2 cellular contexts compared by ENCODE assay signal in the genomic region with DNA sequence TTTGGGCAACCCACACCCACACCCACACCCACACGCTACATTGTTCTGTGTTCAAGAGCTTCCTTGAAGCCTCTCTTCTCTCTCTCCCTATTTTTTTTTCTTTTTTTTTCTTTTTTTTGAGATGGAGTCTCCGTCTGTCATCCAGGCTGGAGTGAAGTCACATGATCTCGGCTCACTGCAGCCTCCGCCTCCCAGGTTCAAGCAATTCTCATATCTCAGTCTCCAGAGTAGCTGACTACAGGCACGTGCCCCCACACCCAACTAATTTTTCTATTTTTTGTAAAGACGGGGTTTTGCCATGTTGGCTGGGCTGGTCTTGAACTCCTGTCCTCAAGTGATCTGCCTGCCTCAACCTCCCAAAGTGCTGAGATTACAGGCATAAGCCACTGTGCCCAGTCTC.
TF ChIP-seq lines count a peak whose summit lies in the region.

No MANE protein-coding gene starts in this region.

TF ChIP-seq in GM23338, 12 proteins besides CTCF, POLR2A, EP300 and RAD21 (continued from another document and continues in another):
- TF ChIP-seq, protein P1, sequence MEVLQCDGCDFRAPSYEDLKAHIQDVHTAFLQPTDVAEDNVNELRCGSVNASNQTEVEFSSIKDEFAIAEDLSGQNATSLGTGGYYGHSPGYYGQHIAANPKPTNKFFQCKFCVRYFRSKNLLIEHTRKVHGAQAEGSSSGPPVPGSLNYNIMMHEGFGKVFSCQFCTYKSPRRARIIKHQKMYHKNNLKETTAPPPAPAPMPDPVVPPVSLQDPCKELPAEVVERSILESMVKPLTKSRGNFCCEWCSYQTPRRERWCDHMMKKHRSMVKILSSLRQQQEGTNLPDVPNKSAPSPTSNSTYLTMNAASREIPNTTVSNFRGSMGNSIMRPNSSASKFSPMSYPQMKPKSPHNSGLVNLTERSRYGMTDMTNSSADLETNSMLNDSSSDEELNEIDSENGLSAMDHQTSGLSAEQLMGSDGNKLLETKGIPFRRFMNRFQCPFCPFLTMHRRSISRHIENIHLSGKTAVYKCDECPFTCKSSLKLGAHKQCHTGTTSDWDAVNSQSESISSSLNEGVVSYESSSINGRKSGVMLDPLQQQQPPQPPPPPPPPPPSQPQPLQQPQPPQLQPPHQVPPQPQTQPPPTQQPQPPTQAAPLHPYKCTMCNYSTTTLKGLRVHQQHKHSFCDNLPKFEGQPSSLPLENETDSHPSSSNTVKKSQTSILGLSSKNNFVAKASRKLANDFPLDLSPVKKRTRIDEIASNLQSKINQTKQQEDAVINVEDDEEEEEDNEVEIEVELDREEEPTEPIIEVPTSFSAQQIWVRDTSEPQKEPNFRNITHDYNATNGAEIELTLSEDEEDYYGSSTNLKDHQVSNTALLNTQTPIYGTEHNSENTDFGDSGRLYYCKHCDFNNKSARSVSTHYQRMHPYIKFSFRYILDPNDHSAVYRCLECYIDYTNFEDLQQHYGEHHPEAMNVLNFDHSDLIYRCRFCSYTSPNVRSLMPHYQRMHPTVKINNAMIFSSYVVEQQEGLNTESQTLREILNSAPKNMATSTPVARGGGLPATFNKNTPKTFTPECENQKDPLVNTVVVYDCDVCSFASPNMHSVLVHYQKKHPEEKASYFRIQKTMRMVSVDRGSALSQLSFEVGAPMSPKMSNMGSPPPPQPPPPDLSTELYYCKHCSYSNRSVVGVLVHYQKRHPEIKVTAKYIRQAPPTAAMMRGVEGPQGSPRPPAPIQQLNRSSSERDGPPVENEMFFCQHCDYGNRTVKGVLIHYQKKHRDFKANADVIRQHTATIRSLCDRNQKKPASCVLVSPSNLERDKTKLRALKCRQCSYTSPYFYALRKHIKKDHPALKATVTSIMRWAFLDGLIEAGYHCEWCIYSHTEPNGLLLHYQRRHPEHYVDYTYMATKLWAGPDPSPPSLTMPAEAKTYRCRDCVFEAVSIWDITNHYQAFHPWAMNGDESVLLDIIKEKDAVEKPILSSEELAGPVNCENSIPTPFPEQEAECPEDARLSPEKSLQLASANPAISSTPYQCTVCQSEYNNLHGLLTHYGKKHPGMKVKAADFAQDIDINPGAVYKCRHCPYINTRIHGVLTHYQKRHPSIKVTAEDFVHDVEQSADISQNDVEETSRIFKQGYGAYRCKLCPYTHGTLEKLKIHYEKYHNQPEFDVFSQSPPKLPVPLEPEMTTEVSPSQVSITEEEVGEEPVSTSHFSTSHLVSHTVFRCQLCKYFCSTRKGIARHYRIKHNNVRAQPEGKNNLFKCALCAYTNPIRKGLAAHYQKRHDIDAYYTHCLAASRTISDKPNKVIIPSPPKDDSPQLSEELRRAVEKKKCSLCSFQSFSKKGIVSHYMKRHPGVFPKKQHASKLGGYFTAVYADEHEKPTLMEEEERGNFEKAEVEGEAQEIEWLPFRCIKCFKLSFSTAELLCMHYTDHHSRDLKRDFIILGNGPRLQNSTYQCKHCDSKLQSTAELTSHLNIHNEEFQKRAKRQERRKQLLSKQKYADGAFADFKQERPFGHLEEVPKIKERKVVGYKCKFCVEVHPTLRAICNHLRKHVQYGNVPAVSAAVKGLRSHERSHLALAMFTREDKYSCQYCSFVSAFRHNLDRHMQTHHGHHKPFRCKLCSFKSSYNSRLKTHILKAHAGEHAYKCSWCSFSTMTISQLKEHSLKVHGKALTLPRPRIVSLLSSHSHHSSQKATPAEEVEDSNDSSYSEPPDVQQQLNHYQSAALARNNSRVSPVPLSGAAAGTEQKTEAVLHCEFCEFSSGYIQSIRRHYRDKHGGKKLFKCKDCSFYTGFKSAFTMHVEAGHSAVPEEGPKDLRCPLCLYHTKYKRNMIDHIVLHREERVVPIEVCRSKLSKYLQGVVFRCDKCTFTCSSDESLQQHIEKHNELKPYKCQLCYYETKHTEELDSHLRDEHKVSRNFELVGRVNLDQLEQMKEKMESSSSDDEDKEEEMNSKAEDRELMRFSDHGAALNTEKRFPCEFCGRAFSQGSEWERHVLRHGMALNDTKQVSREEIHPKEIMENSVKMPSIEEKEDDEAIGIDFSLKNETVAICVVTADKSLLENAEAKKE (CRISPR knock-in tag; IDR thresholded peaks at IDR 0.05), result no peak
- TF ChIP-seq JUNB (IDR thresholded peaks at IDR 0.05; ENCODE audit: unreplicated experiment), result no peak
- TF ChIP-seq CREB1 (CRISPR knock-in tag; IDR thresholded peaks at IDR 0.05; ENCODE audit: low read depth), result no peak
- TF ChIP-seq ZNF114 (CRISPR knock-in tag; IDR thresholded peaks at IDR 0.05), result no peak
- TF ChIP-seq, protein P2, sequence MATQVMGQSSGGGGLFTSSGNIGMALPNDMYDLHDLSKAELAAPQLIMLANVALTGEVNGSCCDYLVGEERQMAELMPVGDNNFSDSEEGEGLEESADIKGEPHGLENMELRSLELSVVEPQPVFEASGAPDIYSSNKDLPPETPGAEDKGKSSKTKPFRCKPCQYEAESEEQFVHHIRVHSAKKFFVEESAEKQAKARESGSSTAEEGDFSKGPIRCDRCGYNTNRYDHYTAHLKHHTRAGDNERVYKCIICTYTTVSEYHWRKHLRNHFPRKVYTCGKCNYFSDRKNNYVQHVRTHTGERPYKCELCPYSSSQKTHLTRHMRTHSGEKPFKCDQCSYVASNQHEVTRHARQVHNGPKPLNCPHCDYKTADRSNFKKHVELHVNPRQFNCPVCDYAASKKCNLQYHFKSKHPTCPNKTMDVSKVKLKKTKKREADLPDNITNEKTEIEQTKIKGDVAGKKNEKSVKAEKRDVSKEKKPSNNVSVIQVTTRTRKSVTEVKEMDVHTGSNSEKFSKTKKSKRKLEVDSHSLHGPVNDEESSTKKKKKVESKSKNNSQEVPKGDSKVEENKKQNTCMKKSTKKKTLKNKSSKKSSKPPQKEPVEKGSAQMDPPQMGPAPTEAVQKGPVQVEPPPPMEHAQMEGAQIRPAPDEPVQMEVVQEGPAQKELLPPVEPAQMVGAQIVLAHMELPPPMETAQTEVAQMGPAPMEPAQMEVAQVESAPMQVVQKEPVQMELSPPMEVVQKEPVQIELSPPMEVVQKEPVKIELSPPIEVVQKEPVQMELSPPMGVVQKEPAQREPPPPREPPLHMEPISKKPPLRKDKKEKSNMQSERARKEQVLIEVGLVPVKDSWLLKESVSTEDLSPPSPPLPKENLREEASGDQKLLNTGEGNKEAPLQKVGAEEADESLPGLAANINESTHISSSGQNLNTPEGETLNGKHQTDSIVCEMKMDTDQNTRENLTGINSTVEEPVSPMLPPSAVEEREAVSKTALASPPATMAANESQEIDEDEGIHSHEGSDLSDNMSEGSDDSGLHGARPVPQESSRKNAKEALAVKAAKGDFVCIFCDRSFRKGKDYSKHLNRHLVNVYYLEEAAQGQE (IDR thresholded peaks at IDR 0.05; ENCODE audit: unreplicated experiment), result no peak
- TF ChIP-seq NANOG (IDR thresholded peaks at IDR 0.05; ENCODE audit: borderline replicate concordance), result no peak
- TF ChIP-seq STAT1 (IDR thresholded peaks at IDR 0.05; ENCODE audit: unreplicated experiment), result no peak
- TF ChIP-seq EZH2 (IDR thresholded peaks at IDR 0.05; ENCODE audit: low read depth, unreplicated experiment), result no peak
- no peak for TF ChIP-seq POLR2AphosphoS5 (IDR thresholded peaks at IDR 0.05; ENCODE audit: low read depth)
- TF ChIP-seq ZNF331 (CRISPR knock-in tag; IDR thresholded peaks at IDR 0.05; ENCODE audit: low read depth), result no peak

TF ChIP-seq in K562, 482 proteins besides CTCF, POLR2A, EP300 and RAD21 (continued from another document and continues in another):
- TF ChIP-seq, protein P3, sequence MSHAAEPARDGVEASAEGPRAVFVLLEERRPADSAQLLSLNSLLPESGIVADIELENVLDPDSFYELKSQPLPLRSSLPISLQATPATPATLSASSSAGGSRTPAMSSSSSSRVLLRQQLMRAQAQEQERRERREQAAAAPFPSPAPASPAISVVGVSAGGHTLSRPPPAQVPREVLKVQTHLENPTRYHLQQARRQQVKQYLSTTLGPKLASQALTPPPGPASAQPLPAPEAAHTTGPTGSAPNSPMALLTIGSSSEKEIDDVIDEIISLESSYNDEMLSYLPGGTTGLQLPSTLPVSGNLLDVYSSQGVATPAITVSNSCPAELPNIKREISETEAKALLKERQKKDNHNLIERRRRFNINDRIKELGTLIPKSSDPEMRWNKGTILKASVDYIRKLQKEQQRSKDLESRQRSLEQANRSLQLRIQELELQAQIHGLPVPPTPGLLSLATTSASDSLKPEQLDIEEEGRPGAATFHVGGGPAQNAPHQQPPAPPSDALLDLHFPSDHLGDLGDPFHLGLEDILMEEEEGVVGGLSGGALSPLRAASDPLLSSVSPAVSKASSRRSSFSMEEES (CRISPR knock-in tag; IDR thresholded peaks at IDR 0.05), result peak; percentile 90
- TF ChIP-seq, protein P4, sequence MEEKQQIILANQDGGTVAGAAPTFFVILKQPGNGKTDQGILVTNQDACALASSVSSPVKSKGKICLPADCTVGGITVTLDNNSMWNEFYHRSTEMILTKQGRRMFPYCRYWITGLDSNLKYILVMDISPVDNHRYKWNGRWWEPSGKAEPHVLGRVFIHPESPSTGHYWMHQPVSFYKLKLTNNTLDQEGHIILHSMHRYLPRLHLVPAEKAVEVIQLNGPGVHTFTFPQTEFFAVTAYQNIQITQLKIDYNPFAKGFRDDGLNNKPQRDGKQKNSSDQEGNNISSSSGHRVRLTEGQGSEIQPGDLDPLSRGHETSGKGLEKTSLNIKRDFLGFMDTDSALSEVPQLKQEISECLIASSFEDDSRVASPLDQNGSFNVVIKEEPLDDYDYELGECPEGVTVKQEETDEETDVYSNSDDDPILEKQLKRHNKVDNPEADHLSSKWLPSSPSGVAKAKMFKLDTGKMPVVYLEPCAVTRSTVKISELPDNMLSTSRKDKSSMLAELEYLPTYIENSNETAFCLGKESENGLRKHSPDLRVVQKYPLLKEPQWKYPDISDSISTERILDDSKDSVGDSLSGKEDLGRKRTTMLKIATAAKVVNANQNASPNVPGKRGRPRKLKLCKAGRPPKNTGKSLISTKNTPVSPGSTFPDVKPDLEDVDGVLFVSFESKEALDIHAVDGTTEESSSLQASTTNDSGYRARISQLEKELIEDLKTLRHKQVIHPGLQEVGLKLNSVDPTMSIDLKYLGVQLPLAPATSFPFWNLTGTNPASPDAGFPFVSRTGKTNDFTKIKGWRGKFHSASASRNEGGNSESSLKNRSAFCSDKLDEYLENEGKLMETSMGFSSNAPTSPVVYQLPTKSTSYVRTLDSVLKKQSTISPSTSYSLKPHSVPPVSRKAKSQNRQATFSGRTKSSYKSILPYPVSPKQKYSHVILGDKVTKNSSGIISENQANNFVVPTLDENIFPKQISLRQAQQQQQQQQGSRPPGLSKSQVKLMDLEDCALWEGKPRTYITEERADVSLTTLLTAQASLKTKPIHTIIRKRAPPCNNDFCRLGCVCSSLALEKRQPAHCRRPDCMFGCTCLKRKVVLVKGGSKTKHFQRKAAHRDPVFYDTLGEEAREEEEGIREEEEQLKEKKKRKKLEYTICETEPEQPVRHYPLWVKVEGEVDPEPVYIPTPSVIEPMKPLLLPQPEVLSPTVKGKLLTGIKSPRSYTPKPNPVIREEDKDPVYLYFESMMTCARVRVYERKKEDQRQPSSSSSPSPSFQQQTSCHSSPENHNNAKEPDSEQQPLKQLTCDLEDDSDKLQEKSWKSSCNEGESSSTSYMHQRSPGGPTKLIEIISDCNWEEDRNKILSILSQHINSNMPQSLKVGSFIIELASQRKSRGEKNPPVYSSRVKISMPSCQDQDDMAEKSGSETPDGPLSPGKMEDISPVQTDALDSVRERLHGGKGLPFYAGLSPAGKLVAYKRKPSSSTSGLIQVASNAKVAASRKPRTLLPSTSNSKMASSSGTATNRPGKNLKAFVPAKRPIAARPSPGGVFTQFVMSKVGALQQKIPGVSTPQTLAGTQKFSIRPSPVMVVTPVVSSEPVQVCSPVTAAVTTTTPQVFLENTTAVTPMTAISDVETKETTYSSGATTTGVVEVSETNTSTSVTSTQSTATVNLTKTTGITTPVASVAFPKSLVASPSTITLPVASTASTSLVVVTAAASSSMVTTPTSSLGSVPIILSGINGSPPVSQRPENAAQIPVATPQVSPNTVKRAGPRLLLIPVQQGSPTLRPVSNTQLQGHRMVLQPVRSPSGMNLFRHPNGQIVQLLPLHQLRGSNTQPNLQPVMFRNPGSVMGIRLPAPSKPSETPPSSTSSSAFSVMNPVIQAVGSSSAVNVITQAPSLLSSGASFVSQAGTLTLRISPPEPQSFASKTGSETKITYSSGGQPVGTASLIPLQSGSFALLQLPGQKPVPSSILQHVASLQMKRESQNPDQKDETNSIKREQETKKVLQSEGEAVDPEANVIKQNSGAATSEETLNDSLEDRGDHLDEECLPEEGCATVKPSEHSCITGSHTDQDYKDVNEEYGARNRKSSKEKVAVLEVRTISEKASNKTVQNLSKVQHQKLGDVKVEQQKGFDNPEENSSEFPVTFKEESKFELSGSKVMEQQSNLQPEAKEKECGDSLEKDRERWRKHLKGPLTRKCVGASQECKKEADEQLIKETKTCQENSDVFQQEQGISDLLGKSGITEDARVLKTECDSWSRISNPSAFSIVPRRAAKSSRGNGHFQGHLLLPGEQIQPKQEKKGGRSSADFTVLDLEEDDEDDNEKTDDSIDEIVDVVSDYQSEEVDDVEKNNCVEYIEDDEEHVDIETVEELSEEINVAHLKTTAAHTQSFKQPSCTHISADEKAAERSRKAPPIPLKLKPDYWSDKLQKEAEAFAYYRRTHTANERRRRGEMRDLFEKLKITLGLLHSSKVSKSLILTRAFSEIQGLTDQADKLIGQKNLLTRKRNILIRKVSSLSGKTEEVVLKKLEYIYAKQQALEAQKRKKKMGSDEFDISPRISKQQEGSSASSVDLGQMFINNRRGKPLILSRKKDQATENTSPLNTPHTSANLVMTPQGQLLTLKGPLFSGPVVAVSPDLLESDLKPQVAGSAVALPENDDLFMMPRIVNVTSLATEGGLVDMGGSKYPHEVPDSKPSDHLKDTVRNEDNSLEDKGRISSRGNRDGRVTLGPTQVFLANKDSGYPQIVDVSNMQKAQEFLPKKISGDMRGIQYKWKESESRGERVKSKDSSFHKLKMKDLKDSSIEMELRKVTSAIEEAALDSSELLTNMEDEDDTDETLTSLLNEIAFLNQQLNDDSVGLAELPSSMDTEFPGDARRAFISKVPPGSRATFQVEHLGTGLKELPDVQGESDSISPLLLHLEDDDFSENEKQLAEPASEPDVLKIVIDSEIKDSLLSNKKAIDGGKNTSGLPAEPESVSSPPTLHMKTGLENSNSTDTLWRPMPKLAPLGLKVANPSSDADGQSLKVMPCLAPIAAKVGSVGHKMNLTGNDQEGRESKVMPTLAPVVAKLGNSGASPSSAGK (IDR thresholded peaks at IDR 0.05), result peak; percentile 57; the same call in 1 of the 2 replicates
- TF ChIP-seq TOE1 (IDR thresholded peaks at IDR 0.05; ENCODE audit: borderline replicate concordance) (peak; percentile 77; the same call in 1 of the 2 replicates), TOE1 (CRISPR knock-in tag; IDR thresholded peaks at IDR 0.05; ENCODE audit: borderline replicate concordance, low read depth) (no peak)
- TF ChIP-seq, protein P5, sequence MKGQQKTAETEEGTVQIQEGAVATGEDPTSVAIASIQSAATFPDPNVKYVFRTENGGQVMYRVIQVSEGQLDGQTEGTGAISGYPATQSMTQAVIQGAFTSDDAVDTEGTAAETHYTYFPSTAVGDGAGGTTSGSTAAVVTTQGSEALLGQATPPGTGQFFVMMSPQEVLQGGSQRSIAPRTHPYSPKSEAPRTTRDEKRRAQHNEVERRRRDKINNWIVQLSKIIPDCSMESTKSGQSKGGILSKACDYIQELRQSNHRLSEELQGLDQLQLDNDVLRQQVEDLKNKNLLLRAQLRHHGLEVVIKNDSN (CRISPR knock-in tag; IDR thresholded peaks at IDR 0.05), result peak; percentile 37; the same call in 1 of the 2 replicates
